In genomic region chr14:105151838-105152793, GRCh38 we compare ENCODE assay signal across 24 cellular contexts. TPM values are rescaled to one million over a fixed set of nuclear protein-coding genes. Genes with fewer than 3 reads are reported as not detected.
A peak's percentile ranks its signal among the peaks of the same experiment; 100 is the strongest.
DNase-seq lines count a peak whose midpoint lies in the region; ATAC-seq and TF ChIP-seq lines count a peak whose summit lies in the region.
"Had no signal": no experiment of that assay in that cellular context is flagged by ENCODE, and none has a peak within 500 bp of the region (broad histone marks: within the 10 kb centered on the region; RNA-seq: fewer than 3 reads in every experiment).

No MANE protein-coding gene starts in this region.

- no peak overlapping the region for H3K4me3 Mint-ChIP-seq in progenitor cell of endocrine pancreas (ENCODE audit: low read depth)
- H3K4me3 Mint-ChIP-seq: brain; CD14-positive monocyte; dendritic cell treated with granulocyte-macrophage colony-stimulating factor and Interleukin-4, amounts not matched to agents 40 ng/mL and 50 ng/mL, for 4 days; stimulated activated naive CD8-positive, alpha-beta T cell treated with anti-CD3 and anti-CD28 coated beads, Interleukin-15, Interleukin-2, amounts not matched to agents 100 ng/mL and 50 ng/mL, for 24 hours; T-helper 17 cell had no signal

- H3K36me3 ChIP-seq in heart right ventricle: peaks cover 0 to 51% (median 6%) of the 10 kb centered on the region in 9 donors
- no peaks in the 10 kb centered on the region for H3K36me3 ChIP-seq in parathyroid adenoma (ENCODE audit: control insufficient read depth, insufficient read depth, low read length)
- H3K36me3 ChIP-seq in adrenal gland (replicated peaks in 1 of 2): no peaks in the 10 kb centered on the region
- no peaks in the 10 kb centered on the region for H3K36me3 ChIP-seq in transverse colon
- H3K36me3 ChIP-seq: neutrophil had no signal

- H3K27ac ChIP-seq in heart right ventricle: peak overlapping the region; percentile 56 to 89 (median 80)
- H3K27ac ChIP-seq in parathyroid adenoma: peak overlapping the region; percentile 22
- H3K27ac ChIP-seq in adrenal gland: peak overlapping the region in 1 of 5 donors; percentile 23
- no peak overlapping the region for H3K27ac ChIP-seq in transverse colon
- H3K27ac ChIP-seq: neutrophil had no signal

- H3K27me3 ChIP-seq in heart right ventricle (no peaks in the 10 kb centered on the region), parathyroid adenoma (ENCODE audit: control insufficient read depth, insufficient read depth, low read length) (no peaks in the 10 kb centered on the region), adrenal gland (no peaks in the 10 kb centered on the region), transverse colon (no peaks in the 10 kb centered on the region)
- H3K27me3 ChIP-seq: neutrophil had no signal

- TF ChIP-seq EP300 in transverse colon (IDR thresholded peaks at IDR 0.05; ENCODE audit: low read depth): no peak

- no peaks in the 10 kb centered on the region for H3K4me1 Mint-ChIP-seq in progenitor cell of endocrine pancreas (ENCODE audit: low read depth)
- H3K4me1 Mint-ChIP-seq: brain, CD14-positive monocyte, T-helper 17 cell had no signal

- H3K4me1 ChIP-seq in heart right ventricle: peaks cover 9 to 41% (median 30%) of the 10 kb centered on the region in 9 donors
- no peaks in the 10 kb centered on the region for H3K4me1 ChIP-seq in parathyroid adenoma
- H3K4me1 ChIP-seq in adrenal gland (replicated peaks in 1 of 2): no peaks in the 10 kb centered on the region
- H3K4me1 ChIP-seq in transverse colon: no peaks in the 10 kb centered on the region

- ATAC-seq in Right ventricle myocardium inferior (peak; percentile 38), heart right ventricle (peak in 6 of 8 donors; percentile 8 to 49 (median 28))
- ATAC-seq: activated naive CD4-positive, alpha-beta T cell treated with anti-CD3 and anti-CD28 coated beads, Interleukin-2, amount 50 U/mL, for 72 hours; T-helper 17 cell had no signal

- no peak for TF ChIP-seq POLR2A in adrenal gland (IDR thresholded peaks at IDR 0.05)
- no peak for TF ChIP-seq POLR2A in transverse colon (IDR thresholded peaks at IDR 0.05)

- intact Hi-C loops in Right ventricle myocardium inferior (cut with DNase I): loop anchor here (2.0 to 5.0 kb wide), 2 partner anchors 45 to 60 kb away; no protein-coding TSS in a partner anchor
- intact Hi-C loops in cardiac septum (cut with DNase I): no loop called here
- intact Hi-C loops in heart right ventricle (cut with DNase I): loop anchor here in 3 of 10 donors (5.0 kb wide), 2 partner anchors 45 to 60 kb away; no protein-coding TSS in a partner anchor
- intact Hi-C loops in adrenal gland (cut with DNase I): no loop called here
- intact Hi-C loops in transverse colon (cut with DNase I; ENCODE audit: low total_unique reads): no loop called here

- H3K27ac Mint-ChIP-seq in progenitor cell of endocrine pancreas: no peak overlapping the region
- H3K27ac Mint-ChIP-seq: activated naive CD4-positive, alpha-beta T cell treated with anti-CD3 and anti-CD28 coated beads, Interleukin-2, amount 50 U/mL, for 72 hours; CD14-positive monocyte; dendritic cell treated with granulocyte-macrophage colony-stimulating factor and Interleukin-4, amounts not matched to agents 40 ng/mL and 50 ng/mL, for 4 days; stimulated activated naive CD8-positive, alpha-beta T cell treated with anti-CD3 and anti-CD28 coated beads, Interleukin-15, Interleukin-2, amounts not matched to agents 100 ng/mL and 50 ng/mL, for 24 hours; T-helper 17 cell had no signal

- H3K9me3 Mint-ChIP-seq in progenitor cell of endocrine pancreas (ENCODE audit: low read depth): no peaks in the 10 kb centered on the region
- H3K9me3 Mint-ChIP-seq: activated naive CD4-positive, alpha-beta T cell treated with anti-CD3 and anti-CD28 coated beads, Interleukin-2, amount 50 U/mL, for 72 hours; brain; dendritic cell treated with granulocyte-macrophage colony-stimulating factor and Interleukin-4, amounts not matched to agents 40 ng/mL and 50 ng/mL, for 4 days; stimulated activated naive CD8-positive, alpha-beta T cell treated with anti-CD3 and anti-CD28 coated beads, Interleukin-15, Interleukin-2, amounts not matched to agents 100 ng/mL and 50 ng/mL, for 24 hours had no signal

- H3K9ac ChIP-seq in parathyroid adenoma: no peak overlapping the region

- no peak overlapping the region for H3K4me2 ChIP-seq in parathyroid adenoma (ENCODE audit: low read length)

- in situ Hi-C loops in transverse colon (cut with MboI; ENCODE audit: low pct_ligation_motif_present in 1 of 4, low pct_unique_long_range_greater_than_20kb in 1 of 4, low sequenced_read_pairs in 3 of 4): no loop called here

- H3K36me3 Mint-ChIP-seq in progenitor cell of endocrine pancreas (ENCODE audit: insufficient read depth): no peaks in the 10 kb centered on the region
- H3K36me3 Mint-ChIP-seq: activated naive CD4-positive, alpha-beta T cell treated with anti-CD3 and anti-CD28 coated beads, Interleukin-2, amount 50 U/mL, for 72 hours; CD14-positive monocyte had no signal

- peak; percentile 70 for DNase-seq in Right ventricle myocardium inferior (ENCODE audit: missing footprints)
- DNase-seq in cardiac septum (ENCODE audit: low spot score): no peak
- peak in 1 of 2 donors; percentile 34 for DNase-seq in heart right ventricle
- DNase-seq in adrenal gland: no peak
- DNase-seq in activated effector memory CD4-positive, alpha-beta T cell treated with anti-CD3 and anti-CD28 coated beads, Interleukin-2, amount 50 U/mL, for 16 hours: no peak
- DNase-seq in transverse colon: no peak
- DNase-seq in progenitor cell of endocrine pancreas (ENCODE audit: low spot score, unreplicated experiment): no peak
- DNase-seq: activated CD4-positive, CD25-positive, alpha-beta regulatory T cell; activated T-cell treated with anti-CD3 and anti-CD28 coated beads, Interleukin-2, amount 50 U/mL, for 48 hours; GF-D8; GOT3; Kasumi-1; NCI-H1105; NCI-H2107; NCI-H526; stimulated activated CD4-positive, alpha-beta T cell treated with anti-CD3 and anti-CD28 coated beads, Interleukin-1b, Interleukin-23, amount 100 ng/mL, for 48 hours had no signal

- H3K4me3 ChIP-seq in heart right ventricle (peak overlapping the region in 3 of 10 donors; percentile 4 to 17 (median 7)), parathyroid adenoma (ENCODE audit: low read depth, low read length) (no peak overlapping the region), adrenal gland (no peak overlapping the region), transverse colon (no peak overlapping the region)

- H3K27me3 Mint-ChIP-seq in progenitor cell of endocrine pancreas: no peaks in the 10 kb centered on the region
- H3K27me3 Mint-ChIP-seq: brain; stimulated activated naive CD8-positive, alpha-beta T cell treated with anti-CD3 and anti-CD28 coated beads, Interleukin-15, Interleukin-2, amounts not matched to agents 100 ng/mL and 50 ng/mL, for 24 hours; T-helper 17 cell had no signal

- H3K9me3 ChIP-seq in heart right ventricle (no peaks in the 10 kb centered on the region), parathyroid adenoma (ENCODE audit: control insufficient read depth, low read length) (no peaks in the 10 kb centered on the region), adrenal gland (replicated peaks in 1 of 3) (no peaks in the 10 kb centered on the region), transverse colon (no peaks in the 10 kb centered on the region)
- H3K9me3 ChIP-seq: neutrophil had no signal

- WGBS in heart right ventricle, 2 donors: 58 to 61% methylated on average over 44 of the region's 44 CpGs
- 78 to 82% (median 81%) methylated on average over 24 to 44 of the region's 44 CpGs for whole genome bisulfite sequencing in adrenal gland, 4 donors
- 79% methylated on average over 32 of the region's 44 CpGs; no CpG with 5 or more reads in 1 of the 2 donors for WGBS in transverse colon (ENCODE audit: low coverage in 1 of 2), 2 donors

- H2AFZ ChIP-seq in parathyroid adenoma: no peak overlapping the region

- H3K79me2 ChIP-seq in parathyroid adenoma: no peaks in the 10 kb centered on the region

- TF ChIP-seq CTCF in heart right ventricle (IDR thresholded peaks at IDR 0.05) (no peak), parathyroid adenoma (IDR thresholded peaks at IDR 0.05) (no peak), adrenal gland (IDR thresholded peaks at IDR 0.05) (no peak), transverse colon (IDR thresholded peaks at IDR 0.05) (no peak), progenitor cell of endocrine pancreas (IDR thresholded peaks at IDR 0.05; ENCODE audit: unreplicated experiment) (no peak)

RNA-seq across cellular contexts. Expression of gene JAG2, which starts 16.5 kb away (rescaled TPM):
- total RNA-seq in Right ventricle myocardium inferior: 34.6 TPM
- 36.7 TPM for total RNA-seq in cardiac septum
- total RNA-seq in heart right ventricle: 10 to 100 TPM; 18.5 to 42.4 (median 26.3) TPM
- polyA plus RNA-seq in heart right ventricle: 10 to 100 TPM; 23.7 to 45.5 TPM
- 1 to 10 TPM; 1.8 to 5.7 (median 4.0) TPM for total RNA-seq in adrenal gland
- 10 to 100 TPM in 2 of 3 donors, under 1 TPM in 1; 0.93 to 16.2 (median 12.7) TPM for polyA plus RNA-seq in adrenal gland
- 10 to 100 TPM in 1 of 4 donors, 1 to 10 TPM in 3; 5.4 to 29.9 (median 6.6) TPM for total RNA-seq in transverse colon
- 3.8 and 8.5 TPM in 2 replicates for total RNA-seq in progenitor cell of endocrine pancreas
- polyA plus RNA-seq: CD14-positive monocyte had no signal

RNA-seq across cellular contexts. Expression of gene NUDT14, which starts 29.0 kb away (rescaled TPM):
- total RNA-seq in Right ventricle myocardium inferior: 33.9 TPM
- 27.1 TPM for total RNA-seq in cardiac septum
- 10 to 100 TPM; 18.9 to 33.9 (median 29.6) TPM for total RNA-seq in heart right ventricle
- 10 to 100 TPM; 15.1 to 31.1 TPM for polyA plus RNA-seq in heart right ventricle
- total RNA-seq in adrenal gland: 10 to 100 TPM; 25.6 to 55.8 (median 36.6) TPM
- 10 to 100 TPM in 2 of 3 donors, 1 to 10 TPM in 1; 4.1 to 49.1 (median 48.0) TPM for polyA plus RNA-seq in adrenal gland
- total RNA-seq in transverse colon: 10 to 100 TPM; 17.0 to 53.9 (median 32.6) TPM
- 66.6 and 68.5 TPM in 2 replicates for total RNA-seq in progenitor cell of endocrine pancreas

Comparison
In these comparisons a context has a peak if more than half of its experiments do, and no peak if none do; other contexts are left out.
1. H3K27ac ChIP-seq: peak in heart right ventricle (10 of 10) and parathyroid adenoma (single experiment); none in transverse colon (0 of 4).